Comparison of ENCODE assay signal across 8 cellular contexts in genomic region chr19:52897149-52897935, GRCh38. TPM values are rescaled to one million over a fixed set of nuclear protein-coding genes. Genes with fewer than 3 reads are reported as not detected.
A peak's percentile ranks its signal among the peaks of the same experiment; 100 is the strongest.
DNase-seq lines count a peak whose midpoint lies in the region; ATAC-seq, FAIRE-seq and TF ChIP-seq lines count a peak whose summit lies in the region.

Gene ZNF320, minus strand, starts transcription at chr19:52897635. Its CDS starts 7,380 bp downstream, at chr19:52890255.

- peak; percentile 100 for ATAC-seq in GM12878

- no peak for TF ChIP-seq CTCF in GM12878 (IDR thresholded peaks at IDR 0.05 in 2 of 3, conservative IDR thresholded peaks at IDR 0.05 in 1 of 3; ENCODE audit: control insufficient read depth in 2 of 3, extremely low read depth in 1 of 3, insufficient read depth in 1 of 3, low read depth in 3 of 3, low read length in 3 of 3)

- H3K4me1 ChIP-seq in GM12878 (ENCODE audit: control insufficient read depth, insufficient read depth, low read length), result no peaks in the 10 kb centered on the region; the same call in 1 of the 2 replicates

- no peak for TF ChIP-seq EP300 in GM12878 (IDR thresholded peaks at IDR 0.05; ENCODE audit: borderline replicate concordance in 1 of 2, control insufficient read depth in 1 of 2, low read depth in 2 of 2, low read length in 2 of 2)

- H3K9me3 ChIP-seq in GM12878 (replicated peaks; ENCODE audit: control insufficient read depth, insufficient read depth, low read length), result no peaks in the 10 kb centered on the region; the same call in 1 of the 3 replicates

- no peaks in the 10 kb centered on the region for H3K27me3 ChIP-seq in GM12878 (replicated peaks in 1 of 2; ENCODE audit: control insufficient read depth in 2 of 2, insufficient read depth in 2 of 2, low read length in 1 of 2)

- SMC1A ChIA-PET in GM12878 (lab: Charles Lee; ENCODE audit: uncharacterized antibody, unreplicated experiment), result no interaction called here

- DNase-seq in GM03348 (ENCODE audit: low spot score), result peak; percentile 98
- DNase-seq in HEK293T (ENCODE audit: extremely low spot score), result peak; percentile 90
- DNase-seq in NCI-H1092 treated with DMSO at 0.1 percent for 48 hours (lab: John Stamatoyannopoulos, UW), result peak; percentile 82
- DNase-seq in T-helper 9 cell, result peak; percentile 85
- peak; percentile 76 for DNase-seq in GM12878 (ENCODE audit: low read depth, low spot score)
- DNase-seq in iPS DF 4.7 (ENCODE audit: extremely low read depth, low spot score), result peak; percentile 80
- DNase-seq in skeletal muscle cell (ENCODE audit: low read depth), result peak; percentile 73
- no peak for DNase-seq in NOMO-1 treated with dmso at 0.1 percent for 144 hours (lab: John Stamatoyannopoulos, UW; ENCODE audit: unreplicated experiment)

- TF ChIP-seq RAD21 in GM12878 (IDR thresholded peaks at IDR 0.05; ENCODE audit: insufficient read depth, low read depth, low read length), result no peak

- H3K9ac ChIP-seq in GM12878 (ENCODE audit: control insufficient read depth, insufficient read depth, low read length), result peak within 1 kb of the TSS; percentile 86

- H3K4me3 ChIP-seq in GM12878, result peak within 1 kb of the TSS; percentile 73
- H3K4me3 ChIP-seq in skeletal muscle cell (ENCODE audit: low read depth, low read length), result peak within 1 kb of the TSS; percentile 89

- H3K4me2 ChIP-seq in GM12878 (ENCODE audit: control insufficient read depth, insufficient read depth), result peak within 1 kb of the TSS; percentile 86

- H3K27ac ChIP-seq in GM12878 (ENCODE audit: control insufficient read depth, insufficient read depth), result peak within 1 kb of the TSS; percentile 83

- peak; percentile 79 for TF ChIP-seq POLR2A in GM12878 (IDR thresholded peaks at IDR 0.05; ENCODE audit: low read depth, low read length)

- in situ Hi-C loops in GM12878 (cut with MboI), result no loop called here

- H4K20me1 ChIP-seq in GM12878 (ENCODE audit: control insufficient read depth, insufficient read depth), result no peaks in the 10 kb centered on the region

- POLR2A ChIA-PET in HEK293T (lab: Yijun Ruan, JAX) (no interaction called here), GM12878 (lab: Charles Lee) (interaction anchor here (0.9 kb wide), 1 partner anchor 25 kb away, joined by 3 read pairs; no protein-coding TSS in a partner anchor)

- peak within 1 kb of the TSS; percentile 77 for H2AFZ ChIP-seq in GM12878 (ENCODE audit: control insufficient read depth, low read depth, low read length)

- BruUV-seq in GM12878 (replicated peaks; lab: Mats Ljungman, UMichigan), result TSS peak; percentile 83

- RAD21 ChIA-PET in GM12878 (lab: Charles Lee; ENCODE audit: unreplicated experiment), result no interaction called here

- 10% methylated on average over 56 of the region's 56 CpGs for WGBS in GM12878 (ENCODE audit: insufficient coverage, insufficient replicate concordance, low lambda C conversion rate, missing lambda C conversion rate)

- intact Hi-C loops in GM12878 (cut with micrococcal nuclease; ENCODE audit: unreplicated experiment), result no loop called here

- no peaks in the 10 kb centered on the region; a peak in 1 of 4 replicates for H3K36me3 ChIP-seq in GM12878 (ENCODE audit: control insufficient read depth in 2 of 2, insufficient read depth in 2 of 2, low read length in 1 of 2)

- FAIRE-seq in GM12878 (lab: Jason Lieb, UNC), result peak; percentile 84

- peaks cover 3% of the 10 kb centered on the region for H3K79me2 ChIP-seq in GM12878 (ENCODE audit: control insufficient read depth, insufficient read depth, low read length)

- CTCF ChIA-PET in HEK293T (lab: Yijun Ruan, JAX) (no interaction called here), GM12878 (lab: Yijun Ruan, JAX) (no interaction called here)

TF ChIP-seq in HEK293T, 16 proteins besides CTCF, POLR2A, EP300 and RAD21:
- TF ChIP-seq FOXK2 (IDR thresholded peaks at IDR 0.05) (no peak), L3MBTL2 (conservative IDR thresholded peaks at IDR 0.05) (peak; percentile 56), ZNF384 (IDR thresholded peaks at IDR 0.05) (no peak), PKNOX1 (IDR thresholded peaks at IDR 0.05) (peak; percentile 60), FOXM1 (IDR thresholded peaks at IDR 0.05; ENCODE audit: borderline replicate concordance) (no peak), ELF4 (IDR thresholded peaks at IDR 0.05) (no peak)

TF ChIP-seq in GM12878, 131 proteins besides CTCF, POLR2A, EP300 and RAD21 (continues in another document):
- no peak for TF ChIP-seq IRF4 (IDR thresholded peaks at IDR 0.05; ENCODE audit: low read depth, low read length)
- 0 out of 2 replicates have a peak, but pooled peaks have one; percentile 41 for TF ChIP-seq RELB (IDR thresholded peaks at IDR 0.05; ENCODE audit: low read depth)
- peak; percentile 59; the same call in 1 of the 2 replicates for TF ChIP-seq LARP7 (IDR thresholded peaks at IDR 0.05)
- TF ChIP-seq NR2C1 (IDR thresholded peaks at IDR 0.05), result peak; percentile 94
- TF ChIP-seq MAX (IDR thresholded peaks at IDR 0.05; ENCODE audit: low read depth, low read length), result 0 out of 2 replicates have a peak, but pooled peaks have one; percentile 22
- no peak for TF ChIP-seq NBN (IDR thresholded peaks at IDR 0.05)
- TF ChIP-seq MLLT1 (IDR thresholded peaks at IDR 0.05), result peak; percentile 40; the same call in 1 of the 2 replicates
- no peak for TF ChIP-seq ESRRA (IDR thresholded peaks at IDR 0.05; ENCODE audit: low read length)
- TF ChIP-seq GABPA (IDR thresholded peaks at IDR 0.05; ENCODE audit: low read depth), result peak; percentile 78
- peak; percentile 51; the same call in 1 of the 2 replicates for TF ChIP-seq TAF1 (IDR thresholded peaks at IDR 0.05; ENCODE audit: borderline replicate concordance, low read depth, low read length)
- no peak for TF ChIP-seq ASH2L (IDR thresholded peaks at IDR 0.05; ENCODE audit: borderline replicate concordance, low read depth)
- TF ChIP-seq YBX1 (IDR thresholded peaks at IDR 0.05), result no peak
- no peak for TF ChIP-seq MYB (IDR thresholded peaks at IDR 0.05; ENCODE audit: borderline replicate concordance, low read depth, low read length)

RNA-seq across cellular contexts. Expression of gene ZNF320, which starts in this region (rescaled TPM):
- 26.7 and 27.0 TPM in 2 replicates for total RNA-seq in GM12878 (2013; cell fraction: nucleolus; rRNA removed)
- total RNA-seq in GM12878 (2014; rRNA removed) (0.79 and 1.1 TPM in 2 replicates), GM12878 (2014; rRNA removed; fragmentation: Illumina TruSeq; extraction: Trizol) (1.3 and 1.8 TPM in 2 replicates), GM12878 (2021) (2.1 and 2.6 TPM in 2 replicates)
- 1.4 TPM for polyA plus RNA-seq in GM12878 (2011; ENCODE audit: low read depth)
- polyA plus RNA-seq in GM12878 (2011; rRNA removed) (7.7 and 9.3 TPM in 2 replicates), GM12878 (2014; fragmentation: Illumina TruSeq; extraction: Trizol) (1.6 TPM in 1 of 2 replicates, not detected in the other), GM12878 (2014; fragmentation: Nextera tagmentation; extraction: Ambion mirVana) (1 to 10 TPM in 1 of 2 experiments, under 1 TPM in 1; 0.48 to 1.0 TPM), GM12878 (2014; rRNA removed) (2.7 and 3.0 TPM in 2 replicates), GM12878 (2016; fragmentation: Nextera tagmentation; extraction: Ambion mirVana) (1 to 10 TPM in 1 of 2 experiments, under 1 TPM in 1; 0.96 to 1.3 TPM)
- polyA plus RNA-seq in GM12878 (2011; cell fraction: cytosol; rRNA removed), result 5.6 and 7.0 TPM in 2 replicates
- 6.4 and 6.7 TPM in 2 replicates for polyA plus RNA-seq in GM12878 (2011; cell fraction: nucleus; rRNA removed)
- polyA plus RNA-seq in GM12878 (2012), result 1.5 and 2.1 TPM in 2 replicates
- polyA minus RNA-seq in GM12878 (2011; rRNA and poly(A)+ RNA removed), result 5.5 and 6.3 TPM in 2 replicates
- polyA minus RNA-seq in GM12878 (2011; cell fraction: cytosol; rRNA and poly(A)+ RNA removed), result 2.4 and 2.5 TPM in 2 replicates
- 3.7 and 7.0 TPM in 2 replicates for polyA minus RNA-seq in GM12878 (2011; cell fraction: nucleus; rRNA and poly(A)+ RNA removed)
